In genomic region chr4:108649863-108650211, GRCh38 we compare ENCODE assay signal across 8 cellular contexts. TPM values are rescaled to one million over a fixed set of nuclear protein-coding genes. Genes with fewer than 3 reads are reported as not detected.
DNase-seq lines count a peak whose midpoint lies in the region; ATAC-seq and TF ChIP-seq lines count a peak whose summit lies in the region.

No MANE protein-coding gene starts in this region.

- no peaks in the 10 kb centered on the region for H3K9me3 ChIP-seq in CD4-positive, alpha-beta T cell (ENCODE audit: control insufficient read depth, low read length)
- no peaks in the 10 kb centered on the region for H3K9me3 ChIP-seq in osteoblast (ENCODE audit: low read depth, low read length)

- peak overlapping the region; percentile 86 for H3K4me2 ChIP-seq in osteoblast (ENCODE audit: insufficient read depth, low read length)

- peak overlapping the region; percentile 84 for H3K27ac ChIP-seq in CD4-positive, alpha-beta T cell (ENCODE audit: low read depth, low read length)
- H3K27ac ChIP-seq in HL-60 (replicated peaks) (peak overlapping the region; percentile 93), coronary artery (no peak overlapping the region), osteoblast (ENCODE audit: low read depth, low read length) (peak overlapping the region; percentile 96), caudate nucleus (ENCODE audit: low read depth, low read length) (no peak overlapping the region)

- H3K4me1 Mint-ChIP-seq in CD4-positive, alpha-beta T cell (ENCODE audit: low read depth) = peaks cover 48% of the 10 kb centered on the region

- peaks cover 6% of the 10 kb centered on the region for H3K36me3 ChIP-seq in osteoblast (ENCODE audit: insufficient read depth, low read length)

- peak overlapping the region; percentile 99 for H3K27ac Mint-ChIP-seq in CD4-positive, alpha-beta T cell

- ATAC-seq in CD4-positive, alpha-beta T cell (ENCODE audit: poor library complexity) = no peak
- peak; percentile 25 for ATAC-seq in GM21390 (IDR thresholded peaks at IDR 0.05; ENCODE audit: unreplicated experiment)

- TF ChIP-seq CTCF in CD4-positive, alpha-beta T cell (IDR thresholded peaks at IDR 0.05) = no peak
- TF ChIP-seq CTCF in HL-60 (IDR thresholded peaks at IDR 0.05; ENCODE audit: insufficient read depth, low read length) (no peak), coronary artery (IDR thresholded peaks at IDR 0.05) (no peak), osteoblast (IDR thresholded peaks at IDR 0.05; ENCODE audit: extremely low read depth, low read depth, low read length) (no peak)

- peaks cover 20% of the 10 kb centered on the region for H3K36me3 Mint-ChIP-seq in CD4-positive, alpha-beta T cell (ENCODE audit: low read depth)

- H3K79me2 ChIP-seq in osteoblast (ENCODE audit: insufficient read depth, low read length) = peaks cover 45% of the 10 kb centered on the region

- peak overlapping the region; percentile 91 for H3K4me3 Mint-ChIP-seq in CD4-positive, alpha-beta T cell

- peak overlapping the region; percentile 92 for H2AFZ ChIP-seq in osteoblast (ENCODE audit: low read length)

- no peaks in the 10 kb centered on the region for H3K27me3 ChIP-seq in CD4-positive, alpha-beta T cell (ENCODE audit: control insufficient read depth, insufficient read depth, low read length)
- H3K27me3 ChIP-seq in HL-60 (ENCODE audit: insufficient read depth, poor library complexity, severe bottlenecking) = no peaks in the 10 kb centered on the region
- H3K27me3 ChIP-seq in osteoblast (ENCODE audit: insufficient read depth, low read length) = no peaks in the 10 kb centered on the region

- H4K20me1 ChIP-seq in osteoblast (ENCODE audit: insufficient read depth, low read length) = peaks cover 7% of the 10 kb centered on the region

- CTCF ChIA-PET in CD4-positive, alpha-beta T cell (lab: Charles Lee) = interaction anchor here (1.3 to 1.5 kb wide), 2 partner anchors 30 to 631 kb away, joined by 3 read pairs; no protein-coding TSS in a partner anchor

- no peak for DNase-seq in CD4-positive, alpha-beta T cell
- no peak for DNase-seq in HL-60 (ENCODE audit: low read depth in 1 of 2, low spot score in 1 of 2)
- no peak for DNase-seq in coronary artery (ENCODE audit: low spot score)
- DNase-seq in osteoblast (ENCODE audit: insufficient read length, low spot score, missing footprints) = no peak
- no peak for DNase-seq in COR-L47 (lab: John Stamatoyannopoulos, UW)
- no peak for DNase-seq in caudate nucleus (lab: John Stamatoyannopoulos, UW)
- DNase-seq in stimulated activated CD4-positive, alpha-beta T cell treated with anti-CD3 and anti-CD28 coated beads, Interleukin-2, amount 100 ng/mL, for 48 hours = no peak

- H3K9me3 Mint-ChIP-seq in CD4-positive, alpha-beta T cell = no peaks in the 10 kb centered on the region

- no peaks in the 10 kb centered on the region for H3K27me3 Mint-ChIP-seq in CD4-positive, alpha-beta T cell

- peaks cover 17% of the 10 kb centered on the region for H3K4me1 ChIP-seq in osteoblast (ENCODE audit: insufficient read depth, low read length)

- H3K4me3 ChIP-seq in HL-60 (replicated peaks; ENCODE audit: insufficient read depth, low read length) (peak overlapping the region; percentile 46), coronary artery (peak overlapping the region; percentile 75), osteoblast (ENCODE audit: insufficient read depth, low read length) (peak overlapping the region; percentile 54)

- POLR2A ChIA-PET in CD4-positive, alpha-beta T cell (lab: Charles Lee) = interaction anchor here (0.6 to 2.9 kb wide), 16 partner anchors 8 to 929 kb away, joined by 3 to 52 read pairs (median 4); partner anchors contain the start of genes HADH, LEF1 and RPL34

- intact Hi-C loops in CD4-positive, alpha-beta T cell (cut with DNase I, micrococcal nuclease) = loop anchor here (1.0 to 10.0 kb wide), 6 partner anchors 29 to 1165 kb away; partner anchors contain the start of genes CYP2U1 (in 1 of the 2), GAR1 (in 1 of the 2), HADH (in 1 of the 2) and PLA2G12A (in 1 of the 2)

RNA-seq across cellular contexts. Expression of gene OSTC, which starts 0.6 kb away (rescaled TPM):
- 10 to 100 TPM; 21.8 to 25.5 TPM for total RNA-seq in CD4-positive, alpha-beta T cell
- total RNA-seq in osteoblast = 256 and 312 TPM in 2 replicates

RNA-seq across cellular contexts. Expression of gene RPL34, which starts 29.5 kb away (rescaled TPM):
- total RNA-seq in CD4-positive, alpha-beta T cell = 1,000 to 10,000 TPM; 3,283 to 3,551 TPM
- 448 and 555 TPM in 2 replicates for total RNA-seq in osteoblast

Comparison
In these comparisons a context has a peak if more than half of its experiments do, and no peak if none do; other contexts are left out.
1. H3K27ac ChIP-seq: peak in CD4-positive, alpha-beta T cell (single experiment), HL-60 (single experiment) and osteoblast (single experiment); none in coronary artery (0 of 2) and caudate nucleus (single experiment).
2. Peak in every context shown above with its lines, with median percentiles within 50 percentile points of each other: H3K4me3 ChIP-seq.